Comparison of ENCODE assay signal across 8 cellular contexts in genomic region chr16:1351582-1352362, GRCh38. TPM values are rescaled to one million over a fixed set of nuclear protein-coding genes. Genes with fewer than 3 reads are reported as not detected.
DNase-seq lines count a peak whose midpoint lies in the region; ATAC-seq and TF ChIP-seq lines count a peak whose summit lies in the region.

GNPTG (plus strand) TSS chr16:1351931; CDS start chr16:1351966, 35 bp downstream.
TSR3 (minus strand) TSS chr16:1351878; CDS start chr16:1351804, 74 bp downstream.

- H3K9me3 Mint-ChIP-seq in endothelial cell (ENCODE audit: unreplicated experiment) = no peaks in the 10 kb centered on the region

- DNase-seq in GM19238 (ENCODE audit: insufficient read length, low spot score) = peak; percentile 98
- peak; percentile 56 to 86 for DNase-seq in NOMO-1 (lab: John Stamatoyannopoulos, UW; ENCODE audit: unreplicated experiment in 2 of 2)
- DNase-seq in activated CD8-positive, alpha-beta memory T cell treated with anti-CD3 and anti-CD28 coated beads, Interleukin-2, amount 50 U/mL, for 4 hours = peak; percentile 81
- DNase-seq in endothelial cell (ENCODE audit: low spot score) = peak; percentile 83
- DNase-seq in midbrain (lab: John Stamatoyannopoulos, UW) = peak; percentile 75
- DNase-seq in stimulated activated CD8-positive, alpha-beta memory T cell treated with anti-CD3 and anti-CD28 coated beads, Interleukin-15, amount 100 ng/mL, for 4 hours (ENCODE audit: low read depth in 2 of 2) = peak; percentile 51 to 74

- H3K4me1 Mint-ChIP-seq in endothelial cell (ENCODE audit: unreplicated experiment) = peaks cover 24% of the 10 kb centered on the region

- peak within 1 kb of the TSS; percentile 84 for H3K27ac Mint-ChIP-seq in endothelial cell (ENCODE audit: unreplicated experiment)

- peak within 1 kb of the TSS; percentile 93 for H3K4me3 Mint-ChIP-seq in endothelial cell (ENCODE audit: unreplicated experiment)

- no peak for TF ChIP-seq CTCF in C4-2B (conservative IDR thresholded peaks at IDR 0.05)
- TF ChIP-seq CTCF in endothelial cell (IDR thresholded peaks at IDR 0.05; ENCODE audit: unreplicated experiment) = no peak

- ATAC-seq in HG03442 (IDR thresholded peaks at IDR 0.05; ENCODE audit: unreplicated experiment) = peak; percentile 69

- H3K27me3 Mint-ChIP-seq in endothelial cell (ENCODE audit: unreplicated experiment) = peaks cover 33% of the 10 kb centered on the region

- H3K27ac ChIP-seq in C4-2B = peak within 1 kb of the TSS; percentile 82

- H3K36me3 Mint-ChIP-seq in endothelial cell (ENCODE audit: low read depth, unreplicated experiment) = peaks cover 17% of the 10 kb centered on the region

RNA-seq across cellular contexts. Expression of gene GNPTG, which starts in this region (rescaled TPM):
- 47.9 TPM for total RNA-seq in endothelial cell (ENCODE audit: unreplicated experiment)

RNA-seq across cellular contexts. Expression of gene TSR3, which starts in this region (rescaled TPM):
- total RNA-seq in endothelial cell (ENCODE audit: unreplicated experiment) = 68.2 TPM

Comparison
In these comparisons a context has a peak if more than half of its experiments do, and no peak if none do; other contexts are left out.
1. Peak in every context shown above with its lines: DNase-seq, ATAC-seq and H3K27ac ChIP-seq.